1 cellular context compared by ENCODE assay signal in genomic region chr2:233801357-233802131, GRCh38.
TF ChIP-seq lines count a peak whose summit lies in the region.

No MANE protein-coding gene starts in this region.

TF ChIP-seq in GM12878, 131 proteins besides CTCF, POLR2A, EP300 and RAD21 (continued from another document):
- peak; percentile 62; the same call in 1 of the 2 replicates for TF ChIP-seq MEF2A (IDR thresholded peaks at IDR 0.05; ENCODE audit: insufficient read depth, low read depth, low read length)
